ENCODE assay signal across 9 cellular contexts in the genomic region with DNA sequence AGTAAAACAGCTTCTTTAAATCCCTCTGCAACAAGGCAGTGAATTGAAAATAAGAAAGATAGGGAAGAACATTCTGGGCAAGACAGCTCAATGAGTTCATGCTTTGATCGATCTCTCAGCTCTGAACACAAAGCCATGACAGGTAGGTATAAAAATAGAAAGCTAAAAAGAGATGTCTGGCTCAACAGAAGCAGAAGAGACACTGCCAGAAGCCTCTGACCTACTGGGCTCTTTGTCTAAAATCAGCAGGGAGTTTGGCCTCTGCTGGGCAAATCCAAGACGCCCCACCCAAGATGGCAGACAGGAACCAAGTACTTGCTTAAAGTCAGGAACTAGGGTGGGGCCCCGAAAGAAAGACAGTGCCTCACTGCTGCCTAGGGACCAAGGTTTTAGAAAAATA. TPM values are rescaled to one million over a fixed set of nuclear protein-coding genes. Genes with fewer than 3 reads are reported as not detected.
"Had no signal": no experiment of that assay in that cellular context is flagged by ENCODE, and none has a peak within 500 bp of the region (broad histone marks: within the 10 kb centered on the region; RNA-seq: fewer than 3 reads in every experiment).

No MANE protein-coding gene starts in this region.

RNA-seq across cellular contexts. Expression of a gene that starts 43.6 kb away (rescaled TPM):
- total RNA-seq: OCI-LY7, PC-3, PC-9, Peyer's patch, Right ventricle myocardium inferior, RPMI7951, SJCRH30, SJSA1, SK-MEL-5 had no signal

RNA-seq across cellular contexts. Expression of a gene that starts 44.7 kb away (rescaled TPM):
- total RNA-seq: RPMI7951, SK-MEL-5 had no signal
